ENCODE assay signal across 31 cellular contexts in genomic region chr16:2585651-2586081, GRCh38. TPM values are rescaled to one million over a fixed set of nuclear protein-coding genes. Genes with fewer than 3 reads are reported as not detected.
DNase-seq lines count a peak whose midpoint lies in the region; ATAC-seq and TF ChIP-seq lines count a peak whose summit lies in the region.
"Had no signal": no experiment of that assay in that cellular context is flagged by ENCODE, and none has a peak within 500 bp of the region (broad histone marks: within the 10 kb centered on the region; RNA-seq: fewer than 3 reads in every experiment).

No MANE protein-coding gene starts in this region.

- H3K27me3 ChIP-seq in dorsolateral prefrontal cortex (no peaks in the 10 kb centered on the region), lower lobe of right lung (ENCODE audit: low read depth) (no peaks in the 10 kb centered on the region), A673 (replicated peaks; ENCODE audit: insufficient read depth, low read depth, low read length, poor library complexity) (no peaks in the 10 kb centered on the region)
- H3K27me3 ChIP-seq: esophagus squamous epithelium, foreskin keratinocyte had no signal

- ATAC-seq in Right ventricle myocardium superior (ENCODE audit: poor library complexity), result peak; percentile 63
- peak; percentile 8 to 11 for ATAC-seq in lower lobe of right lung
- no peak for ATAC-seq in GM19023 (IDR thresholded peaks at IDR 0.05; ENCODE audit: unreplicated experiment)
- ATAC-seq in GM18502 (IDR thresholded peaks at IDR 0.05; ENCODE audit: poor library complexity, unreplicated experiment), result no peak
- ATAC-seq: activated CD4-positive, CD25-positive, alpha-beta regulatory T cell treated with anti-CD3 and anti-CD28 coated beads, Interleukin-2, amount 50 U/mL, for 24 hours; foreskin keratinocyte had no signal

- TF ChIP-seq CTCF in dorsolateral prefrontal cortex (IDR thresholded peaks at IDR 0.05 in 54 of 56, conservative IDR thresholded peaks at IDR 0.05 in 2 of 56; ENCODE audit: low read depth in 1 of 56, partially characterized antibody in 56 of 56), result no peak
- TF ChIP-seq CTCF in lower lobe of right lung (IDR thresholded peaks at IDR 0.05), result no peak
- no peak for TF ChIP-seq CTCF in A673 (conservative IDR thresholded peaks at IDR 0.05; ENCODE audit: low read depth, low read length)

- no TSS peak for BruUV-seq in A673 (replicated peaks; lab: Mats Ljungman, UMichigan)

- H3K9me3 ChIP-seq in lower lobe of right lung, result no peaks in the 10 kb centered on the region
- H3K9me3 ChIP-seq in A673 (ENCODE audit: low read depth, low read length, poor library complexity, severe bottlenecking), result no peaks in the 10 kb centered on the region
- H3K9me3 ChIP-seq: esophagus squamous epithelium, SK-N-SH had no signal

- no peaks in the 10 kb centered on the region for H3K4me1 ChIP-seq in lower lobe of right lung
- no peaks in the 10 kb centered on the region for H3K4me1 ChIP-seq in A673 (ENCODE audit: insufficient read depth, low read length, poor library complexity, severe bottlenecking)
- H3K4me1 ChIP-seq: esophagus squamous epithelium, foreskin keratinocyte had no signal

- H3K36me3 ChIP-seq in lower lobe of right lung (peaks cover 61% of the 10 kb centered on the region), A673 (ENCODE audit: insufficient read depth, low read length, poor library complexity, severe bottlenecking) (peaks cover 6% of the 10 kb centered on the region)

- DNase-seq in Right ventricle myocardium superior (peak; percentile 35), cardiac septum (ENCODE audit: low spot score) (no peak), dorsolateral prefrontal cortex (peak in 3 of 10 donors; percentile 27 to 47 (median 39)), lower lobe of right lung (no peak), A673 (ENCODE audit: low spot score) (no peak), hypothalamus (lab: John Stamatoyannopoulos, UW) (no peak)
- DNase-seq: dermis blood vessel endothelial cell; DMS79 treated with DMSO at 0.1 percent for 48 hours; esophagus squamous epithelium; foreskin keratinocyte; GF-D8; GOT3; KBM-7; NCI-H2171; nephron progenitor cell; RPMI8226; small intestine; stimulated activated naive CD4-positive, alpha-beta T cell treated with Interleukin-2 at 50 U/mL for 16 hours; T-helper 2 cell had no signal

- H3K4me3 ChIP-seq in dorsolateral prefrontal cortex (no peak overlapping the region), lower lobe of right lung (no peak overlapping the region), A673 (ENCODE audit: low read depth, low read length, poor library complexity, severe bottlenecking) (no peak overlapping the region)
- H3K4me3 ChIP-seq: esophagus squamous epithelium had no signal

- H3K27ac ChIP-seq in dorsolateral prefrontal cortex (peak overlapping the region in 54 of 59 donors; percentile 12 to 85 (median 70)), lower lobe of right lung (no peak overlapping the region), A673 (ENCODE audit: low read depth, low read length, poor library complexity, severe bottlenecking) (no peak overlapping the region)
- H3K27ac ChIP-seq: esophagus squamous epithelium, foreskin keratinocyte had no signal

- intact Hi-C loops in Right ventricle myocardium superior (cut with DNase I) (no loop called here), cardiac septum (cut with DNase I) (no loop called here), dorsolateral prefrontal cortex (cut with DNase I) (loop anchor here in 1 of 2 donors (10.0 kb wide), 1 partner anchor 61 kb away; the partner anchor contains the start of gene AMDHD2), lower lobe of right lung (cut with DNase I) (no loop called here), A673 (cut with micrococcal nuclease; ENCODE audit: unreplicated experiment) (no loop called here)

- POLR2A ChIA-PET in A673 (lab: Charles Lee; ENCODE audit: low non-redundant PET), result no interaction called here

- CTCF ChIA-PET in A673 (lab: Charles Lee), result no interaction called here

RNA-seq across cellular contexts. Expression of gene PDPK1, which starts 47.8 kb away (rescaled TPM):
- total RNA-seq in Right ventricle myocardium superior (38.5 TPM), cardiac septum (41.0 TPM), dorsolateral prefrontal cortex (100 to 1,000 TPM in 95 of 120 experiments, 10 to 100 TPM in 25; 75.2 to 164 (median 115) TPM), lower lobe of right lung (74.4 TPM), A673 (2021) (31.6 and 37.9 TPM in 2 replicates)

RNA-seq across cellular contexts. Expression of gene CEMP1, which starts 54.5 kb away (rescaled TPM):
- total RNA-seq in Right ventricle myocardium superior (not detected), cardiac septum (not detected), dorsolateral prefrontal cortex (1 to 10 TPM in 12 of 120 experiments, under 1 TPM in 39, not detected in 69; 0.32 to 1.7 (median 0.77) TPM), lower lobe of right lung (1.4 TPM), A673 (2021) (not detected in 2 replicates)
- total RNA-seq: activated CD8-positive, alpha-beta T cell treated with anti-CD3 and anti-CD28 coated beads for 36 hours; bronchial epithelial cell; dermis blood vessel endothelial cell; foreskin keratinocyte; M059J; NCI-H460; osteocyte; renal cortical epithelial cell; temporal lobe; urinary bladder had no signal

Comparison
In these comparisons a context has a peak if more than half of its experiments do, and no peak if none do; other contexts are left out.
1. ATAC-seq: peak in Right ventricle myocardium superior (single experiment) and lower lobe of right lung (2 of 2); none in GM19023 (single experiment) and GM18502 (single experiment).
2. H3K27ac ChIP-seq: peak in dorsolateral prefrontal cortex (54 of 59); none in lower lobe of right lung (single experiment) and A673 (single experiment).